ENCODE assay signal across 2 cellular contexts in genomic region chr6:15674690-15675386, GRCh38.
A peak's percentile ranks its signal among the peaks of the same experiment; 100 is the strongest.
TF ChIP-seq lines count a peak whose summit lies in the region.

No MANE protein-coding gene starts in this region.

TF ChIP-seq in GM23338, 12 proteins besides CTCF, POLR2A, EP300 and RAD21:
- TF ChIP-seq EZH2phosphoT487 (IDR thresholded peaks at IDR 0.05; ENCODE audit: unreplicated experiment) (no peak), ZNF331 (CRISPR knock-in tag; IDR thresholded peaks at IDR 0.05; ENCODE audit: low read depth) (no peak), ZNF462 (CRISPR knock-in tag; IDR thresholded peaks at IDR 0.05) (no peak), NANOG (IDR thresholded peaks at IDR 0.05; ENCODE audit: borderline replicate concordance) (no peak), ZNF114 (CRISPR knock-in tag; IDR thresholded peaks at IDR 0.05) (no peak), EZH2 (IDR thresholded peaks at IDR 0.05; ENCODE audit: low read depth, unreplicated experiment) (no peak), CREB1 (CRISPR knock-in tag; IDR thresholded peaks at IDR 0.05; ENCODE audit: low read depth) (no peak), STAT1 (IDR thresholded peaks at IDR 0.05; ENCODE audit: unreplicated experiment) (no peak), POLR2AphosphoS5 (IDR thresholded peaks at IDR 0.05; ENCODE audit: low read depth) (no peak), JUNB (IDR thresholded peaks at IDR 0.05; ENCODE audit: unreplicated experiment) (no peak)
- TF ChIP-seq, protein P1, sequence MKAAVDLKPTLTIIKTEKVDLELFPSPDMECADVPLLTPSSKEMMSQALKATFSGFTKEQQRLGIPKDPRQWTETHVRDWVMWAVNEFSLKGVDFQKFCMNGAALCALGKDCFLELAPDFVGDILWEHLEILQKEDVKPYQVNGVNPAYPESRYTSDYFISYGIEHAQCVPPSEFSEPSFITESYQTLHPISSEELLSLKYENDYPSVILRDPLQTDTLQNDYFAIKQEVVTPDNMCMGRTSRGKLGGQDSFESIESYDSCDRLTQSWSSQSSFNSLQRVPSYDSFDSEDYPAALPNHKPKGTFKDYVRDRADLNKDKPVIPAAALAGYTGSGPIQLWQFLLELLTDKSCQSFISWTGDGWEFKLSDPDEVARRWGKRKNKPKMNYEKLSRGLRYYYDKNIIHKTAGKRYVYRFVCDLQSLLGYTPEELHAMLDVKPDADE (IDR thresholded peaks at IDR 0.05): no peak
- TF ChIP-seq, protein P2, sequence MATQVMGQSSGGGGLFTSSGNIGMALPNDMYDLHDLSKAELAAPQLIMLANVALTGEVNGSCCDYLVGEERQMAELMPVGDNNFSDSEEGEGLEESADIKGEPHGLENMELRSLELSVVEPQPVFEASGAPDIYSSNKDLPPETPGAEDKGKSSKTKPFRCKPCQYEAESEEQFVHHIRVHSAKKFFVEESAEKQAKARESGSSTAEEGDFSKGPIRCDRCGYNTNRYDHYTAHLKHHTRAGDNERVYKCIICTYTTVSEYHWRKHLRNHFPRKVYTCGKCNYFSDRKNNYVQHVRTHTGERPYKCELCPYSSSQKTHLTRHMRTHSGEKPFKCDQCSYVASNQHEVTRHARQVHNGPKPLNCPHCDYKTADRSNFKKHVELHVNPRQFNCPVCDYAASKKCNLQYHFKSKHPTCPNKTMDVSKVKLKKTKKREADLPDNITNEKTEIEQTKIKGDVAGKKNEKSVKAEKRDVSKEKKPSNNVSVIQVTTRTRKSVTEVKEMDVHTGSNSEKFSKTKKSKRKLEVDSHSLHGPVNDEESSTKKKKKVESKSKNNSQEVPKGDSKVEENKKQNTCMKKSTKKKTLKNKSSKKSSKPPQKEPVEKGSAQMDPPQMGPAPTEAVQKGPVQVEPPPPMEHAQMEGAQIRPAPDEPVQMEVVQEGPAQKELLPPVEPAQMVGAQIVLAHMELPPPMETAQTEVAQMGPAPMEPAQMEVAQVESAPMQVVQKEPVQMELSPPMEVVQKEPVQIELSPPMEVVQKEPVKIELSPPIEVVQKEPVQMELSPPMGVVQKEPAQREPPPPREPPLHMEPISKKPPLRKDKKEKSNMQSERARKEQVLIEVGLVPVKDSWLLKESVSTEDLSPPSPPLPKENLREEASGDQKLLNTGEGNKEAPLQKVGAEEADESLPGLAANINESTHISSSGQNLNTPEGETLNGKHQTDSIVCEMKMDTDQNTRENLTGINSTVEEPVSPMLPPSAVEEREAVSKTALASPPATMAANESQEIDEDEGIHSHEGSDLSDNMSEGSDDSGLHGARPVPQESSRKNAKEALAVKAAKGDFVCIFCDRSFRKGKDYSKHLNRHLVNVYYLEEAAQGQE (IDR thresholded peaks at IDR 0.05; ENCODE audit: unreplicated experiment): no peak

TF ChIP-seq in K562, 482 proteins besides CTCF, POLR2A, EP300 and RAD21:
- TF ChIP-seq CBFA2T2 (conservative IDR thresholded peaks at IDR 0.05) (0 out of 2 replicates have a peak, but pooled peaks have one; percentile 3), SMARCA4 (IDR thresholded peaks at IDR 0.05) (no peak), CBFA2T3 (IDR thresholded peaks at IDR 0.05) (peak; percentile 58), ZNF134 (CRISPR knock-in tag; conservative IDR thresholded peaks at IDR 0.05) (no peak), TCF3 (CRISPR knock-in tag; IDR thresholded peaks at IDR 0.05) (peak; percentile 22; the same call in 1 of the 2 replicates), KHSRP (IDR thresholded peaks at IDR 0.05) (no peak), MEIS2 (IDR thresholded peaks at IDR 0.05; ENCODE audit: partially characterized antibody) (peak; percentile 24)
